ENCODE assay signal across 8 cellular contexts in the genomic region with DNA sequence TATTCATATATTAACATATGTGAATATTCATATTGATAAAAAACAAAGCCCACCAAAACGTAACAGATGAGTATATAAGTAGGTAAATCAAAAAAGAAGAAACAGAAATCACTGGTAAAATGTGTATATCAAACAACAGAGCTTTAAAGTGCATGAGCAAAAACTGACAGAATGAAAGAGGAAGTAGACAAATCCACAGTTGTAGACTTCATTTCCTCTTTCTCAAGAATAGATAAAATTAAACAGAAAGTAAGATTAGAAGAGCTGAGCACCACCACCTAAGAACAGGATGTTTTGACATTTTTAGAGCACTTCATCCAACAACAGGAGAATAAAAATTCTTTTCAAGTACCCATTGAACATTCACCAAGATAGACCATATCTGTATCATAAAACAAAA.
DNase-seq lines count a peak whose midpoint lies in the region; ATAC-seq and TF ChIP-seq lines count a peak whose summit lies in the region.

No MANE protein-coding gene starts in this region.

- no peaks in the 10 kb centered on the region for H3K4me1 ChIP-seq in effector memory CD4-positive, alpha-beta T cell (ENCODE audit: control insufficient read depth, insufficient read depth, low read length, poor library complexity, severe bottlenecking)
- no peaks in the 10 kb centered on the region for H3K4me1 ChIP-seq in left ventricle myocardium inferior

- no peaks in the 10 kb centered on the region for H3K27me3 ChIP-seq in effector memory CD4-positive, alpha-beta T cell (replicated peaks; ENCODE audit: control insufficient read depth, insufficient read depth, low read length, poor library complexity, severe bottlenecking)
- no peaks in the 10 kb centered on the region for H3K27me3 ChIP-seq in left ventricle myocardium inferior (ENCODE audit: low read depth)

- peaks cover 3% of the 10 kb centered on the region for H3K36me3 Mint-ChIP-seq in activated T-helper 2 cell treated with anti-CD3 and anti-CD28 coated beads, Interferon-gamma antibody, Interleukin-2, Interleukin-4, amounts not matched to agents 10 μg/mL and 5 μg/mL and 100 μg/mL, durations not matched to agents 14 hours and 24 hours and 36 hours (ENCODE audit: low read depth)

- peaks cover 15% of the 10 kb centered on the region for H3K4me1 Mint-ChIP-seq in activated T-helper 2 cell treated with anti-CD3 and anti-CD28 coated beads, Interferon-gamma antibody, Interleukin-2, Interleukin-4, amounts not matched to agents 10 μg/mL and 5 μg/mL and 100 μg/mL, durations not matched to agents 14 hours and 24 hours and 36 hours (ENCODE audit: low read depth)

- H3K27ac Mint-ChIP-seq in activated T-helper 2 cell treated with anti-CD3 and anti-CD28 coated beads, Interferon-gamma antibody, Interleukin-2, Interleukin-4, amounts not matched to agents 10 μg/mL and 5 μg/mL and 100 μg/mL, durations not matched to agents 14 hours and 24 hours and 36 hours: peak overlapping the region; percentile 92

- peak; percentile 7 for DNase-seq in GDM1 (lab: John Stamatoyannopoulos, UW)
- no peak for DNase-seq in activated T-helper 2 cell treated with anti-CD3 and anti-CD28 coated beads, Interferon-gamma antibody, Interleukin-2, Interleukin-4, amounts not matched to agents 10 μg/mL and 5 μg/mL and 100 μg/mL, durations not matched to agents 14 hours and 24 hours and 36 hours (ENCODE audit: low spot score)
- no peak for DNase-seq in putamen (ENCODE audit: low spot score)
- DNase-seq in stimulated activated CD4-positive, alpha-beta T cell treated with anti-CD3 and anti-CD28 coated beads, Interleukin-4, amount 100 ng/mL, for 4 hours: no peak
- no peak for DNase-seq in effector memory CD4-positive, alpha-beta T cell
- DNase-seq in left ventricle myocardium inferior: no peak

- H3K27ac ChIP-seq in effector memory CD4-positive, alpha-beta T cell (ENCODE audit: insufficient read depth, low read length, poor library complexity, severe bottlenecking): no peak overlapping the region
- no peak overlapping the region for H3K27ac ChIP-seq in left ventricle myocardium inferior (replicated peaks)

- H3K36me3 ChIP-seq in effector memory CD4-positive, alpha-beta T cell (ENCODE audit: control insufficient read depth, insufficient read depth, low read length): no peaks in the 10 kb centered on the region
- no peaks in the 10 kb centered on the region for H3K36me3 ChIP-seq in left ventricle myocardium inferior

- intact Hi-C loops in activated T-helper 2 cell treated with anti-CD3 and anti-CD28 coated beads, Interferon-gamma antibody, Interleukin-2, Interleukin-4, amounts not matched to agents 10 μg/mL and 5 μg/mL and 100 μg/mL, durations not matched to agents 14 hours and 24 hours and 36 hours (cut with micrococcal nuclease): loop anchor here (5.0 kb wide), 1 partner anchor 66 kb away; a partner anchor contains a TSS
- intact Hi-C loops in left ventricle myocardium inferior (cut with micrococcal nuclease): no loop called here

- no peaks in the 10 kb centered on the region for H3K9me3 Mint-ChIP-seq in activated T-helper 2 cell treated with anti-CD3 and anti-CD28 coated beads, Interferon-gamma antibody, Interleukin-2, Interleukin-4, amounts not matched to agents 10 μg/mL and 5 μg/mL and 100 μg/mL, durations not matched to agents 14 hours and 24 hours and 36 hours

- TF ChIP-seq CTCF in left ventricle myocardium inferior (IDR thresholded peaks at IDR 0.05; ENCODE audit: borderline replicate concordance): no peak

- H3K9me3 ChIP-seq in effector memory CD4-positive, alpha-beta T cell (ENCODE audit: control insufficient read depth, low read length): no peaks in the 10 kb centered on the region
- no peaks in the 10 kb centered on the region for H3K9me3 ChIP-seq in left ventricle myocardium inferior (replicated peaks)

- ATAC-seq in GM21360 (IDR thresholded peaks at IDR 0.05; ENCODE audit: unreplicated experiment): peak; percentile 98
- ATAC-seq in HG03442 (IDR thresholded peaks at IDR 0.05; ENCODE audit: unreplicated experiment): peak; percentile 97

- H3K27me3 Mint-ChIP-seq in activated T-helper 2 cell treated with anti-CD3 and anti-CD28 coated beads, Interferon-gamma antibody, Interleukin-2, Interleukin-4, amounts not matched to agents 10 μg/mL and 5 μg/mL and 100 μg/mL, durations not matched to agents 14 hours and 24 hours and 36 hours (ENCODE audit: low read depth): no peaks in the 10 kb centered on the region

- no peak overlapping the region for H3K4me3 ChIP-seq in effector memory CD4-positive, alpha-beta T cell (ENCODE audit: insufficient read depth, low read depth, low read length, poor library complexity, severe bottlenecking)
- no peak overlapping the region for H3K4me3 ChIP-seq in left ventricle myocardium inferior

- H3K4me3 Mint-ChIP-seq in activated T-helper 2 cell treated with anti-CD3 and anti-CD28 coated beads, Interferon-gamma antibody, Interleukin-2, Interleukin-4, amounts not matched to agents 10 μg/mL and 5 μg/mL and 100 μg/mL, durations not matched to agents 14 hours and 24 hours and 36 hours (ENCODE audit: low read depth): peak overlapping the region; percentile 67
